14 cellular contexts compared by ENCODE assay signal in the genomic region with DNA sequence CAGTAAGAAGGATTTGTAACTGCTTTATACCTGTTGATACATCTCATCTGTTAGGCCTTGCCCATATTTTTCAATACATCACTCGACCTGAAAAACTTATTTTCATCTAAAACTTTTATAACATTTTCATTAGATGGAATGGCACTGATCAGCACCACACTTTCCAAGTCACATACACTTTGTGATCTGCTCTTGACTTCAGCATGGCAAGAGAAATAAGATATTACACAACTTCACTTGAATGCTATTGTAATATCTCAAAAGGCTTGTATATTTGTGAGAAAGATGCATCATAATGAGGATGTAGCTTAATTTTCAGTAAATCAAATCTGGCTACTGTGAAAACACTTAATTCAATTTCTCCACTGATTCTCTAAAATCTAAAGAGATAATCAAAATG.
DNase-seq lines count a peak whose midpoint lies in the region; ATAC-seq, FAIRE-seq and TF ChIP-seq lines count a peak whose summit lies in the region.
"Had no signal": no experiment of that assay in that cellular context is flagged by ENCODE, and none has a peak within 500 bp of the region (broad histone marks: within the 10 kb centered on the region; RNA-seq: fewer than 3 reads in every experiment).

No MANE protein-coding gene starts in this region.

- no peak for FAIRE-seq in HepG2 (lab: Jason Lieb, UNC)

- in situ Hi-C loops in HepG2 (cut with HindIII; ENCODE audit: extremely low pct_ligation_motif_present, low pct_unique_long_range_greater_than_20kb): no loop called here

- WGBS in HepG2 (ENCODE audit: low lambda C conversion rate): 87% methylated on average over 1 of the region's 1 CpG
- WGBS in right lobe of liver (ENCODE audit: insufficient coverage, low coverage, low lambda C conversion rate, missing lambda C conversion rate): 83% methylated on average over 1 of the region's 1 CpG

- H3K4me3 ChIP-seq in HepG2 (replicated peaks in 1 of 3; ENCODE audit: insufficient read depth in 1 of 3, low read depth in 2 of 3, low read length in 3 of 3) (no peak overlapping the region), right lobe of liver (no peak overlapping the region), HEK293 (ENCODE audit: low read depth, low read length) (no peak overlapping the region), SU-DHL-6 (ENCODE audit: insufficient read depth, low read length, poor library complexity, severe bottlenecking) (no peak overlapping the region)
- H3K4me3 ChIP-seq: HAP-1 had no signal

- POLR2A ChIA-PET in HepG2 (lab: Yijun Ruan, JAX) (no interaction called here), HEK293 (lab: Yijun Ruan, JAX) (no interaction called here)

- no peak for TF ChIP-seq POLR2A in HepG2 (IDR thresholded peaks at IDR 0.05; ENCODE audit: insufficient read depth in 1 of 2, low read depth in 2 of 2, low read length in 2 of 2)
- TF ChIP-seq POLR2A in right lobe of liver (IDR thresholded peaks at IDR 0.05): no peak

- no peak overlapping the region for H3K9ac ChIP-seq in HepG2 (ENCODE audit: insufficient read depth, low read depth, low read length)
- no peak overlapping the region for H3K9ac ChIP-seq in SU-DHL-6 (ENCODE audit: low read length)

- no peak for ATAC-seq in HepG2
- no peak for ATAC-seq in right lobe of liver
- ATAC-seq in sciatic nerve: no peak
- ATAC-seq: CD8-positive, alpha-beta T cell had no signal

- peaks cover 6% of the 10 kb centered on the region for H3K79me2 ChIP-seq in HepG2 (ENCODE audit: insufficient read depth, low read length)
- H3K79me2 ChIP-seq in SU-DHL-6 (ENCODE audit: insufficient read depth, low read length): no peaks in the 10 kb centered on the region

- H3K9me2 ChIP-seq in SU-DHL-6 (replicated peaks; ENCODE audit: insufficient read depth, low read length): no peaks in the 10 kb centered on the region

- H2AFZ ChIP-seq in HepG2 (ENCODE audit: low read length) (no peak overlapping the region), SU-DHL-6 (ENCODE audit: low read depth, low read length, severe bottlenecking) (no peak overlapping the region)

- H3K27ac ChIP-seq in HepG2 (ENCODE audit: extremely low read length, insufficient read depth, low read length): no peak overlapping the region
- no peak overlapping the region for H3K27ac ChIP-seq in right lobe of liver
- H3K27ac ChIP-seq in HEK293 (ENCODE audit: extremely low read depth, low read depth, low read length): no peak overlapping the region
- H3K27ac ChIP-seq in SU-DHL-6 (ENCODE audit: low read depth, low read length): no peak overlapping the region
- H3K27ac ChIP-seq: C4-2B had no signal

- CTCF ChIA-PET in HepG2 (lab: Yijun Ruan, JAX; ENCODE audit: low intra/inter-chr PET ratio, low total read pairs): no interaction called here
- CTCF ChIA-PET in HEK293 (lab: Yijun Ruan, JAX): interaction anchor here (0.7 kb wide), 1 partner anchor 81 kb away, joined by 3 read pairs; no protein-coding TSS in a partner anchor

- H3K9me3 ChIP-seq in HepG2 (ENCODE audit: low read length) (peaks cover 7% of the 10 kb centered on the region; the same call in 1 of the 2 replicates), right lobe of liver (no peaks in the 10 kb centered on the region), HEK293 (ENCODE audit: control insufficient read depth, insufficient read depth, low read depth, low read length) (no peaks in the 10 kb centered on the region), SU-DHL-6 (ENCODE audit: insufficient read depth, low read length) (no peaks in the 10 kb centered on the region; the same call in 1 of the 2 replicates)
- H3K9me3 ChIP-seq: BE2C, HAP-1 had no signal

- peaks cover 9% of the 10 kb centered on the region; the same call in 1 of the 2 replicates for H3K4me1 ChIP-seq in HepG2 (ENCODE audit: insufficient read depth, low read length)
- H3K4me1 ChIP-seq in right lobe of liver: peaks cover 0 to 14% (median 6%) of the 10 kb centered on the region in 4 donors
- H3K4me1 ChIP-seq in HEK293 (ENCODE audit: control insufficient read depth, insufficient read depth, low read length): no peaks in the 10 kb centered on the region
- H3K4me1 ChIP-seq: HAP-1 had no signal

- H3K4me2 ChIP-seq in HepG2 (ENCODE audit: low read depth, low read length) (no peak overlapping the region), SU-DHL-6 (ENCODE audit: low read depth, low read length, poor library complexity, severe bottlenecking) (peak overlapping the region; percentile 26)

- no peaks in the 10 kb centered on the region for H4K20me1 ChIP-seq in HepG2 (ENCODE audit: insufficient read depth, low read length)
- H4K20me1 ChIP-seq in SU-DHL-6 (ENCODE audit: low read depth, low read length): no peaks in the 10 kb centered on the region

- intact Hi-C loops in HepG2 (cut with micrococcal nuclease; ENCODE audit: unreplicated experiment) (no loop called here), right lobe of liver (cut with DNase I) (no loop called here), sciatic nerve (cut with DNase I) (no loop called here)

- H3K27me3 ChIP-seq in HepG2 (ENCODE audit: control insufficient read depth in 1 of 2, insufficient read depth in 2 of 2, low read length in 2 of 2) (no peaks in the 10 kb centered on the region), right lobe of liver (no peaks in the 10 kb centered on the region), SU-DHL-6 (ENCODE audit: low read length) (no peaks in the 10 kb centered on the region)
- H3K27me3 ChIP-seq: BE2C had no signal

- H3K36me3 ChIP-seq in HepG2 (replicated peaks in 1 of 2; ENCODE audit: control insufficient read depth in 1 of 2, insufficient read depth in 2 of 2, low read length in 2 of 2): peaks cover 2 to 18% of the 10 kb centered on the region in 2 experiments; a peak in 2 of 5 replicates
- H3K36me3 ChIP-seq in right lobe of liver: peaks cover 0 to 5% (median 0%) of the 10 kb centered on the region in 4 donors
- no peaks in the 10 kb centered on the region for H3K36me3 ChIP-seq in HEK293 (ENCODE audit: control insufficient read depth in 2 of 2, insufficient read depth in 1 of 2, low read length in 2 of 2)
- H3K36me3 ChIP-seq in SU-DHL-6 (ENCODE audit: low read length): no peaks in the 10 kb centered on the region; the same call in 1 of the 2 replicates
- H3K36me3 ChIP-seq: BE2C, HAP-1 had no signal

- no peaks in the 10 kb centered on the region for H3F3A ChIP-seq in SU-DHL-6 (ENCODE audit: insufficient read depth)

- TF ChIP-seq EP300 in HepG2 (IDR thresholded peaks at IDR 0.05; ENCODE audit: low read depth in 2 of 2, low read length in 2 of 2): no peak
- no peak for TF ChIP-seq EP300 in HepG2 (CRISPR knock-in tag; IDR thresholded peaks at IDR 0.05; ENCODE audit: borderline replicate concordance)

- no peak for TF ChIP-seq RAD21 in HepG2 (CRISPR knock-in tag; IDR thresholded peaks at IDR 0.05)

- DNase-seq in HepG2 (ENCODE audit: low spot score) (no peak), right lobe of liver (no peak), DMS53 (lab: John Stamatoyannopoulos, UW) (no peak), cerebellar nuclear complex (lab: John Stamatoyannopoulos, UW) (no peak), sciatic nerve (ENCODE audit: low spot score) (no peak)
- DNase-seq: BE2C; CD8-positive, alpha-beta T cell; COR-L47; GOT3; HFFc6 had no signal

- TF ChIP-seq CTCF in HepG2 (CRISPR knock-in tag; IDR thresholded peaks at IDR 0.05) (no peak), right lobe of liver (IDR thresholded peaks at IDR 0.05) (no peak), HEK293 (tag by site-specific recombination; IDR thresholded peaks at IDR 0.05) (no peak), SU-DHL-6 (IDR thresholded peaks at IDR 0.05; ENCODE audit: insufficient read depth, low read length, poor library complexity, severe bottlenecking) (no peak)

- no TSS peak for BruUV-seq in HepG2 (replicated peaks; lab: Mats Ljungman, UMichigan)

TF ChIP-seq in HepG2, 621 proteins besides CTCF, POLR2A, EP300 and RAD21 (continues in another document):
- peak; percentile 6; the same call in 1 of the 2 replicates for TF ChIP-seq CEBPB (IDR thresholded peaks at IDR 0.05; ENCODE audit: borderline replicate concordance, low read depth, low read length)

TF ChIP-seq in HEK293, 187 proteins besides CTCF, POLR2A, EP300 and RAD21:
- TF ChIP-seq IKZF3 (tag by site-specific recombination; IDR thresholded peaks at IDR 0.05) (no peak), SCRT2 (tag by site-specific recombination; IDR thresholded peaks at IDR 0.05) (peak; percentile 78)
TF ChIP-seq in HEK293: peak in this region for 1.
